ENCODE assay signal across 8 cellular contexts in genomic region chr2:54673501-54673998, GRCh38. TPM values are rescaled to one million over a fixed set of nuclear protein-coding genes. Genes with fewer than 3 reads are reported as not detected.
DNase-seq lines count a peak whose midpoint lies in the region; ATAC-seq and TF ChIP-seq lines count a peak whose summit lies in the region.

No MANE protein-coding gene starts in this region.

- H3K36me3 ChIP-seq in GM06990 (ENCODE audit: control insufficient read depth, insufficient read depth, low read length) = peaks cover 3% of the 10 kb centered on the region
- H3K36me3 ChIP-seq in SJSA1 = peaks cover 21% of the 10 kb centered on the region
- peaks cover 13% of the 10 kb centered on the region for H3K36me3 ChIP-seq in neural cell (ENCODE audit: insufficient read depth, low read length)
- H3K36me3 ChIP-seq in WERI-Rb-1 = peaks cover 27% of the 10 kb centered on the region

- H3K4me3 ChIP-seq in GM06990 (replicated peaks; ENCODE audit: low read depth, low read length) = no peak overlapping the region
- no peak overlapping the region for H3K4me3 ChIP-seq in SJSA1
- no peak overlapping the region for H3K4me3 ChIP-seq in epithelial cell of esophagus (ENCODE audit: low read length)
- no peak overlapping the region for H3K4me3 ChIP-seq in neural cell (ENCODE audit: low read length)
- no peak overlapping the region for H3K4me3 ChIP-seq in WERI-Rb-1 (ENCODE audit: low read depth, low read length)

- H3K27ac ChIP-seq in SJSA1 = 0 out of 2 replicates have a peak overlapping the region, but pooled peaks have one; percentile 2
- no peak overlapping the region for H3K27ac ChIP-seq in neural cell (ENCODE audit: low read length)
- H3K27ac ChIP-seq in WERI-Rb-1 = no peak overlapping the region

- H4K20me1 ChIP-seq in neural cell (ENCODE audit: insufficient read depth) = no peaks in the 10 kb centered on the region

- H3K4me2 ChIP-seq in neural cell (ENCODE audit: low read length) = no peak overlapping the region

- TF ChIP-seq CTCF in GM06990 (IDR thresholded peaks at IDR 0.05; ENCODE audit: insufficient read depth, low read length, poor library complexity, severe bottlenecking) (no peak), epithelial cell of esophagus (IDR thresholded peaks at IDR 0.05; ENCODE audit: insufficient read depth, low read depth, low read length, missing control alignments) (no peak), neural cell (IDR thresholded peaks at IDR 0.05; ENCODE audit: poor library complexity, severe bottlenecking) (no peak), WERI-Rb-1 (IDR thresholded peaks at IDR 0.05; ENCODE audit: low read depth, low read length) (no peak)

- H3K9me2 ChIP-seq in neural cell (ENCODE audit: insufficient read depth, low read length) = no peaks in the 10 kb centered on the region

- no peaks in the 10 kb centered on the region for H3K79me2 ChIP-seq in neural cell (replicated peaks; ENCODE audit: insufficient read depth, low read length)

- peaks cover 14% of the 10 kb centered on the region for H3K4me1 ChIP-seq in SJSA1 (replicated peaks)

- no peak for TF ChIP-seq RAD21 in neural cell (conservative IDR thresholded peaks at IDR 0.05)

- H3K27me3 ChIP-seq in GM06990 (replicated peaks; ENCODE audit: control insufficient read depth, insufficient read depth, low read length) (no peaks in the 10 kb centered on the region), SJSA1 (replicated peaks) (no peaks in the 10 kb centered on the region), neural cell (ENCODE audit: insufficient read depth, low read depth, low read length) (no peaks in the 10 kb centered on the region), WERI-Rb-1 (ENCODE audit: insufficient read depth, low read depth, severe bottlenecking) (no peaks in the 10 kb centered on the region)

- TF ChIP-seq EP300 in neural cell (conservative IDR thresholded peaks at IDR 0.05; ENCODE audit: poor library complexity, severe bottlenecking) = no peak

- H3F3A ChIP-seq in neural cell (ENCODE audit: insufficient read depth, low read length, poor library complexity, severe bottlenecking) = no peaks in the 10 kb centered on the region

- peak; percentile 61 for ATAC-seq in HG02678 (IDR thresholded peaks at IDR 0.05; ENCODE audit: unreplicated experiment)

- H3K9me3 ChIP-seq in SJSA1 (replicated peaks) (no peaks in the 10 kb centered on the region), neural cell (ENCODE audit: low read length) (no peaks in the 10 kb centered on the region), WERI-Rb-1 (ENCODE audit: severe bottlenecking) (no peaks in the 10 kb centered on the region)

- DNase-seq in GM06990 (ENCODE audit: extremely low read depth, insufficient read length) = peak; percentile 38
- DNase-seq in SJSA1 (ENCODE audit: low read depth in 1 of 2, low spot score in 2 of 2) = peak in 1 of 2 experiments; percentile 20
- peak; percentile 94 for DNase-seq in epithelial cell of esophagus (ENCODE audit: low read depth)
- no peak for DNase-seq in NCI-H1694 (lab: John Stamatoyannopoulos, UW)
- no peak for DNase-seq in HCEC 1CT
- no peak for DNase-seq in WERI-Rb-1

- H3K9ac ChIP-seq in neural cell (ENCODE audit: low read length) = no peak overlapping the region

- no peak overlapping the region for H2AFZ ChIP-seq in neural cell (ENCODE audit: low read depth, low read length)

TF ChIP-seq in neural cell, 6 proteins besides CTCF, POLR2A, EP300 and RAD21:
- TF ChIP-seq SMC3 (conservative IDR thresholded peaks at IDR 0.05; ENCODE audit: poor library complexity) (no peak), TAF1 (IDR thresholded peaks at IDR 0.05; ENCODE audit: low read depth) (no peak), POLR2AphosphoS5 (IDR thresholded peaks at IDR 0.05) (peak; percentile 33), EZH2 (IDR thresholded peaks at IDR 0.05; ENCODE audit: borderline replicate concordance, insufficient read depth, low read length, poor library complexity, severe bottlenecking) (no peak), REST (IDR thresholded peaks at IDR 0.05; ENCODE audit: borderline replicate concordance) (no peak), MXI1 (conservative IDR thresholded peaks at IDR 0.05; ENCODE audit: poor library complexity, severe bottlenecking) (no peak)

RNA-seq across cellular contexts. Expression of gene EML6, which starts 49.9 kb away (rescaled TPM):
- total RNA-seq in SJSA1 (2014; rRNA removed; shearing (Covaris generic)) = 1.3 TPM in 1 of 2 replicates, not detected in the other
- polyA plus RNA-seq in neural cell = 9.9 and 13.4 TPM in 2 replicates
- 19.6 and 26.8 TPM in 2 replicates for polyA minus RNA-seq in neural cell

Comparison
In these comparisons a context has a peak if more than half of its experiments do, and no peak if none do; other contexts are left out.
1. DNase-seq: peak in GM06990 (single experiment) and epithelial cell of esophagus (single experiment); none in NCI-H1694 (single experiment), HCEC 1CT (single experiment) and WERI-Rb-1 (single experiment).